Comparison of ENCODE assay signal across 14 cellular contexts in the genomic region with DNA sequence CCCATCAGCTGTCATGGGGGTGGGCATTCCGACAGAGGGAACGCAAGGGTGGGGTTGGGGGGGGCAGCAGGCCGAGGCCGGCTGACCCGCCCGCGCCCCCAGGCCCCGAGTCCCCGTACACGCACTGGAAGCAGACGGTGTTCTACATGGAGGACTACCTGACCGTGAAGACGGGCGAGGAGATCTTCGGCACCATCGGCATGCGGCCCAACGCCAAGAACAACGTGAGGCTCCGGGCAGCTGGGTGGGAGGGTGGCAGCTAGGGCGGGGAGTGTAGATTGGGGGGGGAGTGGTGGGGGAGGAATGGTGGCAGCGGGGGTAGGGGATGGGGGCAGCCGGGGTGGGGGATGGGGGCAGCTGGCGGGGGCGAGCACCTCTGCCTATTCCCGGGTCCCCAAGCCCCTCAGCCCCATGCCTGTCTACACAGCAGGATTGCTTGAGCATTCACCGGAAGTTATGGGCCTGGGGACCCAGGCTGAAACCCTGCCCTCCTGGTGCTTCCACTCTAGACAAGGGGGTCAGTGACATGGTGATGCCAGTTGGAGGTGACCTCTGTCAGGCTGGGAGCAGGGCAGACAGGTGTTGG.
"Had no signal": no experiment of that assay in that cellular context is flagged by ENCODE, and none has a peak within 500 bp of the region (broad histone marks: within the 10 kb centered on the region; RNA-seq: fewer than 3 reads in every experiment).

No MANE protein-coding gene starts in this region.

- ATAC-seq: activated T-helper 17 cell treated with anti-CD3 and anti-CD28 coated beads, Interleukin-2, amount 50 U/mL, for 72 hours; body of pancreas had no signal

- H3K27me3 ChIP-seq: adrenal gland, body of pancreas, neural progenitor cell had no signal

- FAIRE-seq: islet of Langerhans had no signal

- H3K36me3 ChIP-seq: neural progenitor cell had no signal

- DNase-seq: activated CD4-positive, alpha-beta T cell treated with anti-CD3 and anti-CD28 coated beads, Interleukin-2, amount 50 U/mL, for 1 hour; activated naive CD4-positive, alpha-beta T cell treated with anti-CD3 and anti-CD28 coated beads for 36 hours; activated T-cell treated with anti-CD3 and anti-CD28 coated beads for 4 hours; body of pancreas; cortex of kidney; glutamatergic neuron; T-helper 2 cell had no signal

- H3K4me3 ChIP-seq: adrenal gland, body of pancreas, neural progenitor cell, skin epidermis, tibial nerve had no signal

- H3K9me3 ChIP-seq: adrenal gland, body of pancreas, tibial nerve had no signal

- H3K27ac ChIP-seq: body of pancreas, neural progenitor cell, parathyroid adenoma had no signal

- H2AFZ ChIP-seq: neural progenitor cell, parathyroid adenoma had no signal

- H3K9ac ChIP-seq: neural progenitor cell, parathyroid adenoma had no signal

- H3K4me2 ChIP-seq: neural progenitor cell had no signal
